ENCODE assay signal across 8 cellular contexts in the genomic region with DNA sequence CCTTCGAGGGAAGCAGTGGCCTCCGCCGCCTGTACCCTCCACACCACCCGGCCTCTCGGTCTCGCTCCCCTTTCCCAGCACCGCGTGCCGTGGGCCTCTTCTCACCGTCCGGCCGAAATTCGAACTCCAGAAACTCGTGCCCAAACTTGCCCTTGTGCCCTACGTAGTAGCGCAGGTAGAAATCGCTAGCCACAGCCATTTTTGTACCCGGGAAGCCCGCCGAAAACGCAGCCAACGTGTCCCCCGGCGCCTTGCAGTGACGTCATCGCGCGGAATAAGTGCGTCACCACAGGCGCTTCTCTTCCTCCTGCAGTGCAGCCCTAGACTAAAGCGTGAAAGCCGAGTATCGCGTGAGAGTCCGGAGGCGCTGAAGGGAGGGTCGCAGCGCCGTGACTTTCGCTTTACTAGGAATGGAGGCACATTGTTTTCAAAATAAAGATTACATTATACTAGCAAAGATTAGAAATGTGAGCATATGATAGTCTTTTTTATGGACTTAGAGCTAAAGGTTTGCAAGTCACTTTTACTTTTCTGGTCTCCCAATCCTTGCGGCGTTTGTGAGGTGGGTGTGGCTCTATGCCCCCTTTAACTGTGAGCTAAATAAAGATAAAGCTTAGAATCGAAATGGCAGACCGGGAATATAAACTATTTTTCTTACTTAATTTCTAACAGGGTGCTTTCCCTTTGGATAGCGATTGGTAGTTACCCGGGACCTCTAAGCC.
A peak's percentile ranks its signal among the peaks of the same experiment; 100 is the strongest.
DNase-seq lines count a peak whose midpoint lies in the region; ATAC-seq, FAIRE-seq and TF ChIP-seq lines count a peak whose summit lies in the region.

TSS of gene MAGOHB (minus strand) at position 276 of the 722 bp plus-strand sequence. CDS start at position 199, 77 bp downstream.

- ATAC-seq in GM19035 (IDR thresholded peaks at IDR 0.05; ENCODE audit: unreplicated experiment) (peak; percentile 97), HG03354 (IDR thresholded peaks at IDR 0.05; ENCODE audit: poor library complexity, severe bottlenecking, unreplicated experiment) (peak; percentile 98)
- ATAC-seq in activated CD4-positive, CD25-positive, alpha-beta regulatory T cell treated with anti-CD3 and anti-CD28 coated beads, Interleukin-2, amount 50 U/mL, for 24 hours: peak; percentile 96 to 97

- FAIRE-seq in islet of Langerhans (lab: Jason Lieb, UNC): peak; percentile 84

- DNase-seq in AG09309 (ENCODE audit: low read depth): peak; percentile 83
- DNase-seq in NCI-H446 treated with DMSO at 0.1 percent for 48 hours (lab: John Stamatoyannopoulos, UW): peak; percentile 88
- peak; percentile 93 for DNase-seq in cerebellar cortex (ENCODE audit: low spot score)
- peak; percentile 100 for DNase-seq in stimulated activated CD4-positive, alpha-beta T cell treated with anti-CD3 and anti-CD28 coated beads, Interleukin-12 subunit alpha, Interleukin-12 subunit beta, amount 100 ng/mL, for 4 hours

- TF ChIP-seq CTCF in AG09309 (IDR thresholded peaks at IDR 0.05; ENCODE audit: control insufficient read depth, insufficient read depth, low read depth, low read length, missing control alignments): no peak

- peak within 1 kb of the TSS; percentile 68 for H3K4me3 ChIP-seq in AG09309 (ENCODE audit: control insufficient read depth, low read depth, low read length)

Comparison
In these comparisons a context has a peak if more than half of its experiments do, and no peak if none do; other contexts are left out.
1. Peak in every context shown above with its lines: DNase-seq, ATAC-seq and H3K4me3 ChIP-seq.